Comparison of ENCODE assay signal across 30 cellular contexts in genomic region chr4:65250916-65251315, GRCh38.
"Had no signal": no experiment of that assay in that cellular context is flagged by ENCODE, and none has a peak within 500 bp of the region (broad histone marks: within the 10 kb centered on the region; RNA-seq: fewer than 3 reads in every experiment).

No MANE protein-coding gene starts in this region.

- H3K27ac ChIP-seq: neural progenitor cell, ovary, parathyroid adenoma, psoas muscle, skin epidermis, spleen, suprapubic skin, testis, tibial artery, transverse colon, upper lobe of left lung, uterus had no signal

- DNase-seq: naive thymus-derived CD4-positive, alpha-beta T cell; natural killer cell; occipital lobe; ovary; psoas muscle; right cardiac atrium; spleen; stimulated activated CD4-positive, alpha-beta T cell treated with anti-CD3 and anti-CD28 coated beads, Interleukin-12 subunit alpha, Interleukin-12 subunit beta, amount 100 ng/mL, for 4 hours; stimulated activated CD4-positive, alpha-beta T cell treated with anti-CD3 and anti-CD28 coated beads, Interleukin-1b, Interleukin-23, amount 100 ng/mL, for 48 hours; stimulated activated CD4-positive, alpha-beta T cell treated with anti-CD3 and anti-CD28 coated beads, Interleukin-4, amount 100 ng/mL, for 1 hour; stimulated activated CD4-positive, alpha-beta T cell treated with anti-CD3 and anti-CD28 coated beads, Interleukin-4, amount 100 ng/mL, for 4 hours; stimulated activated CD8-positive, alpha-beta memory T cell treated with anti-CD3 and anti-CD28 coated beads, Interleukin-4, amount 100 ng/mL, for 48 hours; stimulated activated naive CD4-positive, alpha-beta T cell; stimulated activated naive CD8-positive, alpha-beta T cell treated with anti-CD3 and anti-CD28 coated beads, Interleukin-15, amount 100 ng/mL, for 72 hours; stimulated activated naive CD8-positive, alpha-beta T cell treated with anti-CD3 and anti-CD28 coated beads, Interleukin-15, Interleukin-2, amounts not matched to agents 100 U/mL and 50 U/mL, for 24 hours; substantia nigra; testis; tibial artery; transverse colon; upper lobe of left lung; uterus had no signal

- H3K4me2 ChIP-seq: neural progenitor cell, smooth muscle cell had no signal

- H3K36me3 Mint-ChIP-seq: naive thymus-derived CD4-positive, alpha-beta T cell; natural killer cell; neural progenitor cell; stimulated activated memory B cell treated with anti-CD40 and anti-IgM and Interleukin-4, amounts not matched to agents 10 μg/mL and 1 μg/mL and 100 μg/mL, for 72 hours had no signal

- H3K79me2 ChIP-seq: parathyroid adenoma had no signal

- H3K4me3 ChIP-seq: neural progenitor cell, ovary, psoas muscle, skin epidermis, smooth muscle cell, spleen, suprapubic skin, testis, tibial artery, transverse colon, upper lobe of left lung, uterus had no signal

- H3K4me1 ChIP-seq: neural progenitor cell, parathyroid adenoma, psoas muscle, spleen, suprapubic skin, testis, tibial artery, transverse colon, upper lobe of left lung, uterus had no signal

- H3K4me1 Mint-ChIP-seq: naive thymus-derived CD4-positive, alpha-beta T cell; natural killer cell; nephron; neural progenitor cell; stimulated activated memory B cell treated with anti-CD40 and anti-IgM and Interleukin-4, amounts not matched to agents 10 μg/mL and 1 μg/mL and 100 μg/mL, for 72 hours; stimulated activated naive CD8-positive, alpha-beta T cell treated with anti-CD3 and anti-CD28 coated beads, Interleukin-15, amount 100 ng/mL, for 72 hours had no signal

- H3K9me3 ChIP-seq: ovary, psoas muscle, spleen, suprapubic skin, testis, tibial artery, transverse colon, upper lobe of left lung, uterus had no signal

- ATAC-seq: naive thymus-derived CD4-positive, alpha-beta T cell; natural killer cell; psoas muscle; right cardiac atrium; sciatic nerve; stimulated activated memory B cell treated with anti-CD40 and anti-IgM and Interleukin-4, amounts not matched to agents 10 μg/mL and 1 μg/mL and 100 μg/mL, for 72 hours; stimulated activated naive CD8-positive, alpha-beta T cell treated with anti-CD3 and anti-CD28 coated beads, Interleukin-15, amount 100 ng/mL, for 72 hours; stimulated activated naive CD8-positive, alpha-beta T cell treated with anti-CD3 and anti-CD28 coated beads, Interleukin-15, Interleukin-2, amounts not matched to agents 100 U/mL and 50 U/mL, for 24 hours had no signal

- H3K27me3 ChIP-seq: neural progenitor cell, ovary, spleen, suprapubic skin, testis, tibial artery, transverse colon, upper lobe of left lung, uterus had no signal

- H3K27ac Mint-ChIP-seq: naive thymus-derived CD4-positive, alpha-beta T cell; natural killer cell; nephron; neural progenitor cell; progenitor cell of endocrine pancreas; stimulated activated memory B cell treated with anti-CD40 and anti-IgM and Interleukin-4, amounts not matched to agents 10 μg/mL and 1 μg/mL and 100 μg/mL, for 72 hours; stimulated activated naive CD8-positive, alpha-beta T cell treated with anti-CD3 and anti-CD28 coated beads, Interleukin-15, amount 100 ng/mL, for 72 hours had no signal

- H3K9me3 Mint-ChIP-seq: nephron; neural progenitor cell; stimulated activated memory B cell treated with anti-CD40 and anti-IgM and Interleukin-4, amounts not matched to agents 10 μg/mL and 1 μg/mL and 100 μg/mL, for 72 hours; stimulated activated naive CD8-positive, alpha-beta T cell treated with anti-CD3 and anti-CD28 coated beads, Interleukin-15, amount 100 ng/mL, for 72 hours had no signal

- H2AFZ ChIP-seq: neural progenitor cell, parathyroid adenoma had no signal

- H3K9ac ChIP-seq: neural progenitor cell, parathyroid adenoma had no signal

- H3K36me3 ChIP-seq: neural progenitor cell, ovary, spleen, suprapubic skin, tibial artery, transverse colon, upper lobe of left lung, uterus had no signal

- H3K27me3 Mint-ChIP-seq: naive thymus-derived CD4-positive, alpha-beta T cell; progenitor cell of endocrine pancreas; stimulated activated memory B cell treated with anti-CD40 and anti-IgM and Interleukin-4, amounts not matched to agents 10 μg/mL and 1 μg/mL and 100 μg/mL, for 72 hours; stimulated activated naive CD8-positive, alpha-beta T cell treated with anti-CD3 and anti-CD28 coated beads, Interleukin-15, amount 100 ng/mL, for 72 hours had no signal

- H3K4me3 Mint-ChIP-seq: naive thymus-derived CD4-positive, alpha-beta T cell; natural killer cell; nephron; neural progenitor cell; stimulated activated memory B cell treated with anti-CD40 and anti-IgM and Interleukin-4, amounts not matched to agents 10 μg/mL and 1 μg/mL and 100 μg/mL, for 72 hours; stimulated activated naive CD8-positive, alpha-beta T cell treated with anti-CD3 and anti-CD28 coated beads, Interleukin-15, amount 100 ng/mL, for 72 hours had no signal
